Comparison of ENCODE assay signal across 9 cellular contexts in genomic region chr2:191020742-191021381, GRCh38. TPM values are rescaled to one million over a fixed set of nuclear protein-coding genes. Genes with fewer than 3 reads are reported as not detected.
DNase-seq lines count a peak whose midpoint lies in the region; ATAC-seq and TF ChIP-seq lines count a peak whose summit lies in the region.
"Had no signal": no experiment of that assay in that cellular context is flagged by ENCODE, and none has a peak within 500 bp of the region (broad histone marks: within the 10 kb centered on the region; RNA-seq: fewer than 3 reads in every experiment).

No MANE protein-coding gene starts in this region.

- H3K36me3 ChIP-seq in ES-I3 (ENCODE audit: insufficient read depth, low read length) = no peaks in the 10 kb centered on the region

- peak overlapping the region; percentile 71 for H3K4me3 ChIP-seq in epithelial cell of proximal tubule (ENCODE audit: low read depth, low read length)

- peaks cover 12 to 39% (median 25%) of the 10 kb centered on the region in 4 donors for H3K4me1 Mint-ChIP-seq in naive thymus-derived CD8-positive, alpha-beta T cell
- peaks cover 3% of the 10 kb centered on the region for H3K4me1 Mint-ChIP-seq in osteocyte (ENCODE audit: unreplicated experiment)
- H3K4me1 Mint-ChIP-seq: brain had no signal

- POLR2A ChIA-PET in naive thymus-derived CD8-positive, alpha-beta T cell (lab: Charles Lee) = interaction anchor here (0.6 to 2.5 kb wide), 14 partner anchors 8 to 657 kb away, joined by 3 to 22 read pairs (median 4); partner anchors contain the start of genes GLS, NABP1 and STAT4

- no peak overlapping the region for H3K27ac Mint-ChIP-seq in naive thymus-derived CD8-positive, alpha-beta T cell
- H3K27ac Mint-ChIP-seq in osteocyte (ENCODE audit: unreplicated experiment) = no peak overlapping the region
- H3K27ac Mint-ChIP-seq: brain had no signal

- H3K27me3 Mint-ChIP-seq in naive thymus-derived CD8-positive, alpha-beta T cell = peaks cover 0 to 2% (median 0%) of the 10 kb centered on the region in 5 donors
- no peaks in the 10 kb centered on the region for H3K27me3 Mint-ChIP-seq in osteocyte (ENCODE audit: unreplicated experiment)

- H3K4me1 ChIP-seq in ES-I3 (ENCODE audit: insufficient read depth, low read length) = no peaks in the 10 kb centered on the region

- peak; percentile 91 for DNase-seq in HS-5 (ENCODE audit: low read depth)
- DNase-seq in UCSD-AML1 (lab: John Stamatoyannopoulos, UW; ENCODE audit: unreplicated experiment) = peak; percentile 64
- DNase-seq in epithelial cell of proximal tubule (ENCODE audit: low read depth) = no peak
- DNase-seq in naive thymus-derived CD8-positive, alpha-beta T cell = peak in 1 of 10 donors; percentile 11
- no peak for DNase-seq in osteocyte (ENCODE audit: extremely low spot score, unreplicated experiment)
- DNase-seq in cerebellum (ENCODE audit: low spot score) = no peak

- peaks cover 0 to under 1% (median 0%) of the 10 kb centered on the region in 3 donors for H3K36me3 Mint-ChIP-seq in naive thymus-derived CD8-positive, alpha-beta T cell
- no peaks in the 10 kb centered on the region for H3K36me3 Mint-ChIP-seq in osteocyte (ENCODE audit: unreplicated experiment)
- H3K36me3 Mint-ChIP-seq: brain had no signal

- no peak overlapping the region for H3K4me3 Mint-ChIP-seq in naive thymus-derived CD8-positive, alpha-beta T cell
- H3K4me3 Mint-ChIP-seq in osteocyte (ENCODE audit: unreplicated experiment) = no peak overlapping the region
- H3K4me3 Mint-ChIP-seq: brain had no signal

- ATAC-seq in GM21528 (IDR thresholded peaks at IDR 0.05; ENCODE audit: low FRiP score, unreplicated experiment) = peak; percentile 16
- peak; percentile 2 to 21 for ATAC-seq in naive thymus-derived CD8-positive, alpha-beta T cell

- TF ChIP-seq CTCF in epithelial cell of proximal tubule (conservative IDR thresholded peaks at IDR 0.05; ENCODE audit: low read depth, low read length) = no peak
- no peak for TF ChIP-seq CTCF in osteocyte (IDR thresholded peaks at IDR 0.05)

- H3K9ac ChIP-seq in ES-I3 (ENCODE audit: low read depth, low read length) = peak overlapping the region; percentile 89

- no peaks in the 10 kb centered on the region for H3K9me3 ChIP-seq in ES-I3 (ENCODE audit: control insufficient read depth, insufficient read depth, low read length)

- peaks cover 0 to 12% (median 0%) of the 10 kb centered on the region in 9 donors for H3K9me3 Mint-ChIP-seq in naive thymus-derived CD8-positive, alpha-beta T cell
- no peaks in the 10 kb centered on the region for H3K9me3 Mint-ChIP-seq in osteocyte (ENCODE audit: unreplicated experiment)
- H3K9me3 Mint-ChIP-seq: brain had no signal

RNA-seq across cellular contexts. Expression of gene STAT1, which starts 6.9 kb away (rescaled TPM):
- 50.5 and 86.9 TPM in 2 replicates for total RNA-seq in epithelial cell of proximal tubule
- total RNA-seq in naive thymus-derived CD8-positive, alpha-beta T cell = 10 to 100 TPM; 62.8 to 74.9 TPM
- polyA plus RNA-seq in naive thymus-derived CD8-positive, alpha-beta T cell = 100 to 1,000 TPM; 154 to 231 (median 217) TPM
- total RNA-seq in osteocyte = 74.0 and 76.5 TPM in 2 replicates
- 24.7 TPM for total RNA-seq in cerebellum

Comparison
In these comparisons a context has a peak if more than half of its experiments do, and no peak if none do; other contexts are left out.
1. DNase-seq: peak in HS-5 (single experiment) and UCSD-AML1 (single experiment); none in epithelial cell of proximal tubule (single experiment), osteocyte (single experiment) and cerebellum (single experiment).